In the genomic region with DNA sequence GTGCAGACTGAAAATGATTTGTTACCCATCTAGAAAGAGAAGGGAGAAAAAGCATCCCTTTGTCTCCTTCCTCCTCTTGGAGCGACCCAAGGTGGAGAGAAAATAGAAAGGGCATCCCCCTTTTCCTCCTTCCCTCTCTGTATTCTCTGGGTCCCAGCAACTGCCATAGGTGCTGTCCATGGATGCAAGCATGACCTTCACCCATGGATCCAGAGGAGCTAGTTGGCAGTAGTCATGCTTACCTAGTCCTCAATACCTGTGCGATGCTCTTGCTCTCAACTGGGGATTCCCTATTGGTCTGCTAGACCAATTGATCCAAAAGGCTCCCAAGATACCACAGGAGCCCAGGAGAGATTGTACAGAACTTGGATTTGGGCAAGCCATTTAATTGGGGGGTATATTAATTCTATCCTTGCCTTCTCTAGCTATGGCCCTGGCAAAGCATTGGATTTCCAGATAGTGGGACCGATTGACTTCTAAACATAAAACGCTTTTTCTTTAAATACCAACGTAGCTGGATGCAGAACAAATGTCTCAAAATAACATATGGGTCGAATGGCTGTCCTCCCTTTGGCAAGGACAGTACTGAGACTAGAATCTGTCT, we compare ENCODE assay signal across 16 cellular contexts.
DNase-seq lines count a peak whose midpoint lies in the region; ATAC-seq and TF ChIP-seq lines count a peak whose summit lies in the region.
"Had no signal": no experiment of that assay in that cellular context is flagged by ENCODE, and none has a peak within 500 bp of the region (broad histone marks: within the 10 kb centered on the region; RNA-seq: fewer than 3 reads in every experiment).

No MANE protein-coding gene starts in this region.

- intact Hi-C loops in Right ventricle myocardium inferior (cut with DNase I) = no loop called here

- H3K4me3 ChIP-seq in GM23248 = no peak overlapping the region
- no peak overlapping the region for H3K4me3 ChIP-seq in fibroblast of lung (replicated peaks in 1 of 4; ENCODE audit: control extremely low read depth in 1 of 4, insufficient read depth in 1 of 4, low read depth in 3 of 4, low read length in 4 of 4)

- no peak overlapping the region for H3K4me3 Mint-ChIP-seq in mesothelial cell of epicardium
- H3K4me3 Mint-ChIP-seq: activated CD8-positive, alpha-beta memory T cell treated with anti-CD3 and anti-CD28 coated beads, Interleukin-2, amount 10 ng/mL, durations not matched to agents 7 days and 5 days; effector memory CD8-positive, alpha-beta T cell; memory B cell had no signal

- WGBS in GM23248 (ENCODE audit: low coverage in 1 of 2, low lambda C conversion rate in 2 of 2, missing lambda C conversion rate in 2 of 2), 2 experiments = 30 to 42% methylated on average over 5 to 6 of the region's 6 CpGs

- no peaks in the 10 kb centered on the region for H3K4me1 Mint-ChIP-seq in mesothelial cell of epicardium
- H3K4me1 Mint-ChIP-seq: activated CD8-positive, alpha-beta memory T cell treated with anti-CD3 and anti-CD28 coated beads, Interleukin-2, amount 10 ng/mL, durations not matched to agents 7 days and 5 days; memory B cell had no signal

- peak; percentile 43 for DNase-seq in A172 (ENCODE audit: low spot score)
- DNase-seq in GM23248 = peak; percentile 40
- peak; percentile 23 for DNase-seq in SK-N-DZ (ENCODE audit: low spot score)
- peak; percentile 39 to 59 for DNase-seq in fibroblast of lung (ENCODE audit: low read depth in 2 of 2)
- DNase-seq in NCI-H524 treated with DMSO at 0.1 percent for 48 hours (lab: John Stamatoyannopoulos, UW) = no peak
- no peak for DNase-seq in NCI-H2029 (lab: John Stamatoyannopoulos, UW)
- DNase-seq in mesothelial cell of epicardium (ENCODE audit: low spot score in 2 of 2, unreplicated experiment in 2 of 2) = no peak
- no peak for DNase-seq in Right ventricle myocardium inferior (ENCODE audit: missing footprints)
- DNase-seq: activated CD8-positive, alpha-beta memory T cell treated with anti-CD3 and anti-CD28 coated beads, Interleukin-2, amount 10 ng/mL, durations not matched to agents 7 days and 5 days; C1 segment of cervical spinal cord; effector memory CD8-positive, alpha-beta T cell; hypothalamus; NCI-H2029 treated with DMSO at 0.1 percent for 48 hours; stimulated activated CD4-positive, alpha-beta T cell treated with anti-CD3 and anti-CD28 coated beads, Interleukin-4, amount 100 ng/mL, for 1 hour; stimulated activated naive CD8-positive, alpha-beta T cell treated with anti-CD3 and anti-CD28 coated beads, Interleukin-15, Interleukin-2, amounts not matched to agents 100 U/mL and 50 U/mL, for 24 hours had no signal

- in situ Hi-C loops in GM23248 (cut with MboI) = no loop called here

- no peak overlapping the region for H3K9ac ChIP-seq in GM23248
- no peak overlapping the region for H3K9ac ChIP-seq in fibroblast of lung (ENCODE audit: insufficient read depth, low read length)

- H3F3A ChIP-seq in GM23248 (ENCODE audit: insufficient read depth) = no peaks in the 10 kb centered on the region

- peaks cover 6% of the 10 kb centered on the region for H3K9me3 ChIP-seq in GM23248 (ENCODE audit: low read depth)
- no peaks in the 10 kb centered on the region for H3K9me3 ChIP-seq in fibroblast of lung (ENCODE audit: control insufficient read depth, insufficient read depth, low read depth, low read length)

- peaks cover 50% of the 10 kb centered on the region for H3K36me3 Mint-ChIP-seq in mesothelial cell of epicardium
- H3K36me3 Mint-ChIP-seq: memory B cell had no signal

- H3K27me3 ChIP-seq in GM23248 (replicated peaks; ENCODE audit: insufficient read depth) = no peaks in the 10 kb centered on the region
- no peaks in the 10 kb centered on the region for H3K27me3 ChIP-seq in fibroblast of lung (ENCODE audit: control insufficient read depth, insufficient read depth, low read length)

- peaks cover 85% of the 10 kb centered on the region for H3K9me3 Mint-ChIP-seq in mesothelial cell of epicardium

- H3K27me3 Mint-ChIP-seq in mesothelial cell of epicardium (ENCODE audit: low read depth) = no peaks in the 10 kb centered on the region
- H3K27me3 Mint-ChIP-seq: activated CD8-positive, alpha-beta memory T cell treated with anti-CD3 and anti-CD28 coated beads, Interleukin-2, amount 10 ng/mL, durations not matched to agents 7 days and 5 days; effector memory CD8-positive, alpha-beta T cell; memory B cell had no signal

- H3K4me2 ChIP-seq in GM23248 (ENCODE audit: unreplicated experiment) (no peak overlapping the region), fibroblast of lung (ENCODE audit: extremely low read depth, insufficient read depth, low read length) (no peak overlapping the region)

- H3K4me1 ChIP-seq in GM23248 (ENCODE audit: insufficient read depth) (no peaks in the 10 kb centered on the region), fibroblast of lung (ENCODE audit: control insufficient read depth, extremely low read depth, insufficient read depth, low read length) (no peaks in the 10 kb centered on the region)

- H4K20me1 ChIP-seq in GM23248 (ENCODE audit: insufficient read depth) (no peaks in the 10 kb centered on the region), fibroblast of lung (ENCODE audit: control insufficient read depth, extremely low read depth, insufficient read depth, low read length) (no peaks in the 10 kb centered on the region)

- TF ChIP-seq CTCF in fibroblast of lung (conservative IDR thresholded peaks at IDR 0.05 in 1 of 2, IDR thresholded peaks at IDR 0.05 in 1 of 2; ENCODE audit: low read depth in 1 of 2, low read length in 2 of 2) (no peak), mesothelial cell of epicardium (IDR thresholded peaks at IDR 0.05; ENCODE audit: unreplicated experiment) (no peak)

- H3K27ac Mint-ChIP-seq in mesothelial cell of epicardium = no peak overlapping the region
- H3K27ac Mint-ChIP-seq: activated CD8-positive, alpha-beta memory T cell treated with anti-CD3 and anti-CD28 coated beads, Interleukin-2, amount 10 ng/mL, durations not matched to agents 7 days and 5 days; effector memory CD8-positive, alpha-beta T cell; memory B cell had no signal

- H3K27ac ChIP-seq in GM23248 (no peak overlapping the region), fibroblast of lung (ENCODE audit: insufficient read depth, low read length) (no peak overlapping the region)

- H3K9me2 ChIP-seq in GM23248 (ENCODE audit: insufficient read depth) = no peaks in the 10 kb centered on the region

- H3K36me3 ChIP-seq in GM23248 (ENCODE audit: low read depth) (no peaks in the 10 kb centered on the region), fibroblast of lung (ENCODE audit: control insufficient read depth, insufficient read depth, low read length) (no peaks in the 10 kb centered on the region)

- no peaks in the 10 kb centered on the region for H3K79me2 ChIP-seq in GM23248 (ENCODE audit: insufficient read depth)
- H3K79me2 ChIP-seq in fibroblast of lung (ENCODE audit: control insufficient read depth, insufficient read depth, low read length) = no peaks in the 10 kb centered on the region

- H2AFZ ChIP-seq in GM23248 = no peak overlapping the region
- no peak overlapping the region for H2AFZ ChIP-seq in fibroblast of lung (ENCODE audit: low read length)

- ATAC-seq in Right ventricle myocardium inferior = no peak
- ATAC-seq: activated CD8-positive, alpha-beta memory T cell treated with anti-CD3 and anti-CD28 coated beads, Interleukin-2, amount 10 ng/mL, durations not matched to agents 7 days and 5 days; effector memory CD8-positive, alpha-beta T cell; stimulated activated naive CD8-positive, alpha-beta T cell treated with anti-CD3 and anti-CD28 coated beads, Interleukin-15, Interleukin-2, amounts not matched to agents 100 U/mL and 50 U/mL, for 24 hours had no signal

Comparison
In these comparisons a context has a peak if more than half of its experiments do, and no peak if none do; other contexts are left out.
1. DNase-seq: peak in A172 (single experiment), GM23248 (single experiment), SK-N-DZ (single experiment) and fibroblast of lung (2 of 2); none in NCI-H524 treated with DMSO at 0.1 percent for 48 hours (single experiment), NCI-H2029 (single experiment), mesothelial cell of epicardium (0 of 2) and Right ventricle myocardium inferior (single experiment).